In genomic region chr12:65885716-65886115, GRCh38 we compare ENCODE assay signal across 1 cellular context.
TF ChIP-seq lines count a peak whose summit lies in the region.

No MANE protein-coding gene starts in this region.

TF ChIP-seq in SK-N-SH, 30 proteins besides CTCF, POLR2A, EP300 and RAD21 (continued from another document):
- TF ChIP-seq USF1 (IDR thresholded peaks at IDR 0.05; ENCODE audit: borderline replicate concordance, low read depth) (no peak), RFX5 (IDR thresholded peaks at IDR 0.05; ENCODE audit: low read length) (no peak), JUND (IDR thresholded peaks at IDR 0.05) (no peak), FOXJ3 (CRISPR knock-in tag; IDR thresholded peaks at IDR 0.05) (no peak), FOSL2 (IDR thresholded peaks at IDR 0.05; ENCODE audit: borderline replicate concordance, low read depth) (no peak), RXRA (IDR thresholded peaks at IDR 0.05; ENCODE audit: borderline replicate concordance, low read depth) (no peak), SMC3 (IDR thresholded peaks at IDR 0.05; ENCODE audit: low read depth, low read length) (no peak), REST (IDR thresholded peaks at IDR 0.05; ENCODE audit: low read depth, low read length) (no peak), NFIC (IDR thresholded peaks at IDR 0.05; ENCODE audit: borderline replicate concordance) (no peak), FOXM1 (IDR thresholded peaks at IDR 0.05; ENCODE audit: low read depth) (no peak)
- TF ChIP-seq, protein P1, sequence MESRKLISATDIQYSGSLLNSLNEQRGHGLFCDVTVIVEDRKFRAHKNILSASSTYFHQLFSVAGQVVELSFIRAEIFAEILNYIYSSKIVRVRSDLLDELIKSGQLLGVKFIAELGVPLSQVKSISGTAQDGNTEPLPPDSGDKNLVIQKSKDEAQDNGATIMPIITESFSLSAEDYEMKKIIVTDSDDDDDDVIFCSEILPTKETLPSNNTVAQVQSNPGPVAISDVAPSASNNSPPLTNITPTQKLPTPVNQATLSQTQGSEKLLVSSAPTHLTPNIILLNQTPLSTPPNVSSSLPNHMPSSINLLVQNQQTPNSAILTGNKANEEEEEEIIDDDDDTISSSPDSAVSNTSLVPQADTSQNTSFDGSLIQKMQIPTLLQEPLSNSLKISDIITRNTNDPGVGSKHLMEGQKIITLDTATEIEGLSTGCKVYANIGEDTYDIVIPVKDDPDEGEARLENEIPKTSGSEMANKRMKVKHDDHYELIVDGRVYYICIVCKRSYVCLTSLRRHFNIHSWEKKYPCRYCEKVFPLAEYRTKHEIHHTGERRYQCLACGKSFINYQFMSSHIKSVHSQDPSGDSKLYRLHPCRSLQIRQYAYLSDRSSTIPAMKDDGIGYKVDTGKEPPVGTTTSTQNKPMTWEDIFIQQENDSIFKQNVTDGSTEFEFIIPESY (IDR thresholded peaks at IDR 0.05; ENCODE audit: borderline replicate concordance, low read depth) = no peak
